Comparison of ENCODE assay signal across 9 cellular contexts in the genomic region with DNA sequence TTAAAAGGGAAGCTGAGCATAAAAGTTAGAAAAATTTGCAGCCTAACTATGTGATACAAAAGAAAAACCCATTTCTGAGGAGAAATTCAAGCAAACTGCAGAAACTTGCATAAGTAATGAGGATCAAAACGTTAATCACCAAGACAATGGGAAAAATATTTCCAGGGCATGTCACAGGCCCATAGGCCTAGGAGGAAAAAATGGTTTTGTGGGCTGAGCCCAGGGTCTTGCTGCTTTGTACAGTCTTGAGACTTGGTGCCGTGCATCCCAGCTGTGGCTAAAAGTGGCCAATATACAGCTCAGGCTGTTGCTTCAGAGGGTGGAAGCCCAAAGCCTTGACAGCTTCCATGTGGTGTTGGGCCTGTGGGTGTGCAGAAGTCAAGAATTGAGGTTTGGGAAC. TPM values are rescaled to one million over a fixed set of nuclear protein-coding genes. Genes with fewer than 3 reads are reported as not detected.
"Had no signal": no experiment of that assay in that cellular context is flagged by ENCODE, and none has a peak within 500 bp of the region (broad histone marks: within the 10 kb centered on the region; RNA-seq: fewer than 3 reads in every experiment).

No MANE protein-coding gene starts in this region.

- H3K4me3 Mint-ChIP-seq: IgD-negative memory B cell had no signal

- H3K27ac ChIP-seq: GM23248, HL-60 had no signal

- DNase-seq: GM23248, GOT3, H7, KG1 had no signal

- H3K4me1 ChIP-seq: HAP-1 had no signal

- H3K36me3 ChIP-seq: HAP-1 had no signal

- H3K4me1 Mint-ChIP-seq: IgD-negative memory B cell had no signal

- H3K27ac Mint-ChIP-seq: IgD-negative memory B cell had no signal

- H3K27me3 Mint-ChIP-seq: IgD-negative memory B cell had no signal

- H3K9me3 ChIP-seq: HAP-1 had no signal

- ATAC-seq: HCT116, HepG2 had no signal

- H3K4me3 ChIP-seq: GM23248, HAP-1 had no signal

- H3K36me3 Mint-ChIP-seq: IgD-negative memory B cell had no signal

- H3K9ac ChIP-seq: GM23248 had no signal

- H2AFZ ChIP-seq: GM23248 had no signal

- FAIRE-seq: HepG2 had no signal

RNA-seq across cellular contexts. Expression of gene ADAMTS3, which starts 37.7 kb away (rescaled TPM):
- total RNA-seq: HepG2 had no signal
- polyA plus RNA-seq: HepG2, IgD-negative memory B cell had no signal
